In the genomic region with DNA sequence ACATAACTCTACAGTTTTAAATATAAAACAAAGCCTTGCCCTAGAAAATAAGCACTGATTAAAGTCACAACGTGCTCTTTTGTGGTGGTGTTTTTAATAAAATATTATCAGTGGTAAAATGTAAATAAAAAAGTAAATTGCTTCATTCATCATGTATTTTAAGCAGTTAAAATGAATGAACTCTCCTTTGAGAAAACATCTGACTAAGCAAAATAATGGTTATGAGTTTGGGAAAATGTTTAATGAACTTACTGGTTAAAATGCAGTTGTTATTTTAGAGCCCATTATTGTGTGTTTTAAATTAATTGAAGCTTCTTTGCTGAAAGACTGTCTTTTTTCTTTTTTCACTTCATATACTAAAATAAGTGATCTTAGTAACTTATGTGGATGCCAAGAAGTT, we compare ENCODE assay signal across 26 cellular contexts.
DNase-seq lines count a peak whose midpoint lies in the region; ATAC-seq, FAIRE-seq and TF ChIP-seq lines count a peak whose summit lies in the region.
"Had no signal": no experiment of that assay in that cellular context is flagged by ENCODE, and none has a peak within 500 bp of the region (broad histone marks: within the 10 kb centered on the region; RNA-seq: fewer than 3 reads in every experiment).

No MANE protein-coding gene starts in this region.

- H3K4me3 ChIP-seq in A549, result no peak overlapping the region
- no peak overlapping the region for H3K4me3 ChIP-seq in GM23248
- no peak overlapping the region for H3K4me3 ChIP-seq in IMR-90 (ENCODE audit: insufficient read depth, low read depth, low read length)
- H3K4me3 ChIP-seq: BLaER1 had no signal

- TF ChIP-seq CTCF in A549 (IDR thresholded peaks at IDR 0.05), result no peak
- no peak for TF ChIP-seq CTCF in IMR-90 (conservative IDR thresholded peaks at IDR 0.05; ENCODE audit: low read depth, low read length)

- no peaks in the 10 kb centered on the region for H3K9me2 ChIP-seq in GM23248 (ENCODE audit: insufficient read depth)

- H3K36me3 ChIP-seq in GM23248 (ENCODE audit: low read depth) (no peaks in the 10 kb centered on the region), IMR-90 (ENCODE audit: control insufficient read depth, insufficient read depth, low read length) (no peaks in the 10 kb centered on the region)
- H3K36me3 ChIP-seq: BE2C, BLaER1 had no signal

- WGBS in A549 (ENCODE audit: missing lambda C conversion rate), result 16% methylated on average over 1 of the region's 1 CpG
- 7 to 16% methylated on average over 1 of the region's 1 CpG for WGBS in GM23248 (ENCODE audit: low coverage in 1 of 2, low lambda C conversion rate in 2 of 2, missing lambda C conversion rate in 2 of 2), 2 experiments
- WGBS in IMR-90 (ENCODE audit: extremely low coverage in 2 of 2, insufficient read length in 1 of 2), 2 experiments, result no CpG with 5 or more reads among the region's 1 CpG

- FAIRE-seq in A204.1 (lab: Jason Lieb, UNC), result peak; percentile 25
- peak; percentile 13 for FAIRE-seq in A549 (lab: Jason Lieb, UNC)
- FAIRE-seq: GM12891, GM19239 had no signal

- H4K5ac ChIP-seq in IMR-90 (ENCODE audit: low read depth, low read length), result no peak overlapping the region

- H2BK120ac ChIP-seq in IMR-90 (ENCODE audit: low read depth, low read length), result no peak overlapping the region

- no peak overlapping the region for H3K18ac ChIP-seq in IMR-90 (ENCODE audit: low read depth, low read length)

- H3K27me3 ChIP-seq in GM23248 (replicated peaks; ENCODE audit: insufficient read depth) (no peaks in the 10 kb centered on the region), IMR-90 (ENCODE audit: control insufficient read depth, insufficient read depth, low read length) (no peaks in the 10 kb centered on the region)
- H3K27me3 ChIP-seq: BE2C, BLaER1 had no signal

- H3K9me3 ChIP-seq in A549 (no peaks in the 10 kb centered on the region), GM23248 (ENCODE audit: low read depth) (no peaks in the 10 kb centered on the region), IMR-90 (ENCODE audit: control insufficient read depth, insufficient read depth, low read length) (no peaks in the 10 kb centered on the region)
- H3K9me3 ChIP-seq: BE2C, BLaER1 had no signal

- TF ChIP-seq POLR2A in A549 (IDR thresholded peaks at IDR 0.05; ENCODE audit: low read length), result no peak
- no peak for TF ChIP-seq POLR2A in IMR-90 (IDR thresholded peaks at IDR 0.05; ENCODE audit: low read depth, low read length)

- TF ChIP-seq RAD21 in A549 (conservative IDR thresholded peaks at IDR 0.05 in 1 of 2, IDR thresholded peaks at IDR 0.05 in 1 of 2), result no peak
- no peak for TF ChIP-seq RAD21 in IMR-90 (IDR thresholded peaks at IDR 0.05; ENCODE audit: low read length)

- H3F3A ChIP-seq in GM23248 (ENCODE audit: insufficient read depth), result no peaks in the 10 kb centered on the region

- H2BK15ac ChIP-seq in IMR-90 (ENCODE audit: low read depth, low read length), result no peak overlapping the region

- no peak for TF ChIP-seq EP300 in A549 (IDR thresholded peaks at IDR 0.05)

- no peaks in the 10 kb centered on the region for H3K4me1 ChIP-seq in A549
- H3K4me1 ChIP-seq in GM23248 (ENCODE audit: insufficient read depth), result no peaks in the 10 kb centered on the region
- no peaks in the 10 kb centered on the region for H3K4me1 ChIP-seq in IMR-90 (ENCODE audit: control insufficient read depth, insufficient read depth, low read length)
- H3K4me1 ChIP-seq: BE2C, BLaER1 had no signal

- no peak overlapping the region for H3K56ac ChIP-seq in IMR-90 (ENCODE audit: extremely low read depth, insufficient read depth, low read length)

- no peak overlapping the region for H3K14ac ChIP-seq in IMR-90 (replicated peaks; ENCODE audit: low read depth, low read length)

- no peak overlapping the region for H4K91ac ChIP-seq in IMR-90 (ENCODE audit: insufficient read depth, low read depth, low read length)

- H2AK9ac ChIP-seq in IMR-90 (replicated peaks; ENCODE audit: low read depth, low read length, poor library complexity), result no peak overlapping the region

- intact Hi-C loops in IMR-90 (cut with micrococcal nuclease), result no loop called here

- ATAC-seq in A549, result no peak
- ATAC-seq in IMR-90 (ENCODE audit: low read depth), result no peak
- ATAC-seq in GM19397 (IDR thresholded peaks at IDR 0.05; ENCODE audit: unreplicated experiment), result no peak
- ATAC-seq in HG03139 (IDR thresholded peaks at IDR 0.05; ENCODE audit: unreplicated experiment), result no peak

- in situ Hi-C loops in GM23248 (cut with MboI) (no loop called here), IMR-90 (cut with MboI; ENCODE audit: low sequenced_read_pairs) (no loop called here)

- no peak overlapping the region for H2AK5ac ChIP-seq in IMR-90 (ENCODE audit: low read depth, low read length)

- BruUV-seq in IMR-90 (replicated peaks; lab: Mats Ljungman, UMichigan), result no TSS peak

- no peaks in the 10 kb centered on the region for H3K79me1 ChIP-seq in IMR-90 (ENCODE audit: low read depth in 1 of 2, low read length in 2 of 2)

- H3K9me1 ChIP-seq in IMR-90 (ENCODE audit: insufficient read depth, low read length), result no peaks in the 10 kb centered on the region

- H3K27ac ChIP-seq in A549, result no peak overlapping the region
- H3K27ac ChIP-seq in GM23248, result no peak overlapping the region
- H3K27ac ChIP-seq in IMR-90 (ENCODE audit: insufficient read depth, low read length), result no peak overlapping the region
- H3K27ac ChIP-seq: BLaER1 had no signal

- H2BK5ac ChIP-seq in IMR-90 (ENCODE audit: low read depth, low read length, poor library complexity, severe bottlenecking), result no peak overlapping the region

- no peaks in the 10 kb centered on the region for H3K79me2 ChIP-seq in GM23248 (ENCODE audit: insufficient read depth)

- POLR2A ChIA-PET in A549 (lab: Yijun Ruan, JAX), result no interaction called here
- POLR2A ChIA-PET in IMR-90 (lab: Charles Lee; ENCODE audit: unreplicated experiment), result no interaction called here

- H3K4ac ChIP-seq in IMR-90 (ENCODE audit: low read depth, low read length), result no peak overlapping the region

- H3K23ac ChIP-seq in IMR-90 (ENCODE audit: low read depth, low read length), result no peak overlapping the region

- H2AFZ ChIP-seq in GM23248, result peak overlapping the region; percentile 18
- H2AFZ ChIP-seq in IMR-90 (replicated peaks; ENCODE audit: low read length, poor library complexity), result no peak overlapping the region

- H4K20me1 ChIP-seq in GM23248 (ENCODE audit: insufficient read depth) (no peaks in the 10 kb centered on the region), IMR-90 (ENCODE audit: insufficient read depth, low read length) (no peaks in the 10 kb centered on the region)
- H4K20me1 ChIP-seq: BLaER1 had no signal

- H2BK20ac ChIP-seq in IMR-90 (ENCODE audit: low read depth, low read length), result no peak overlapping the region

- H3K4me2 ChIP-seq in A549 (no peak overlapping the region), GM23248 (ENCODE audit: unreplicated experiment) (no peak overlapping the region), IMR-90 (ENCODE audit: low read depth, low read length) (no peak overlapping the region)
- H3K4me2 ChIP-seq: BLaER1 had no signal

- CTCF ChIA-PET in A549 (lab: Yijun Ruan, JAX) (no interaction called here), IMR-90 (lab: Yijun Ruan, JAX) (no interaction called here)

- no peak for DNase-seq in A549 (ENCODE audit: low read depth in 1 of 2, low spot score in 1 of 2)
- no peak for DNase-seq in GM23248
- DNase-seq in IMR-90, result no peak
- DNase-seq in iPS-NIHi11 (ENCODE audit: low spot score), result no peak
- DNase-seq in RPMI8226, result no peak
- DNase-seq: 8988T; ACHN; BE2C; C1 segment of cervical spinal cord; CD4-positive, alpha-beta memory T cell; CD4-positive, CD25-positive, alpha-beta regulatory T cell; CD8-positive, alpha-beta memory T cell; COR-L47; DMS 273 treated with DMSO at 0.1 percent for 48 hours; DMS153; DMS53; DMS79; DND-41; EL; GF-D8 had no signal

- no peak overlapping the region for H3K9ac ChIP-seq in GM23248
- no peak overlapping the region for H3K9ac ChIP-seq in IMR-90 (ENCODE audit: low read depth, low read length)
- H3K9ac ChIP-seq: BLaER1 had no signal

- dilution Hi-C loops in IMR-90 (cut with HindIII; ENCODE audit: low sequenced_read_pairs, unreplicated experiment), result no loop called here

- H4K8ac ChIP-seq in IMR-90 (ENCODE audit: low read depth in 2 of 2, low read length in 2 of 2), result no peak overlapping the region

TF ChIP-seq in A549, 52 proteins besides CTCF, POLR2A, EP300 and RAD21:
- TF ChIP-seq, protein P1, sequence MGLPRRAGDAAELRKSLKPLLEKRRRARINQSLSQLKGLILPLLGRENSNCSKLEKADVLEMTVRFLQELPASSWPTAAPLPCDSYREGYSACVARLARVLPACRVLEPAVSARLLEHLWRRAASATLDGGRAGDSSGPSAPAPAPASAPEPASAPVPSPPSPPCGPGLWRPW (IDR thresholded peaks at IDR 0.05), result no peak
- no peak for TF ChIP-seq EHMT2 (IDR thresholded peaks at IDR 0.05; ENCODE audit: low read depth)
- TF ChIP-seq HOXA7 (CRISPR knock-in tag; IDR thresholded peaks at IDR 0.05), result no peak
- peak; percentile 72 for TF ChIP-seq MAFK (IDR thresholded peaks at IDR 0.05; ENCODE audit: partially characterized antibody)

TF ChIP-seq in IMR-90, 13 proteins besides CTCF, POLR2A, EP300 and RAD21:
- TF ChIP-seq MXI1 (IDR thresholded peaks at IDR 0.05; ENCODE audit: borderline replicate concordance, low read depth, low read length) (no peak), FOS (IDR thresholded peaks at IDR 0.05; ENCODE audit: low read depth, low read length) (no peak), MAZ (IDR thresholded peaks at IDR 0.05; ENCODE audit: borderline replicate concordance, low read depth, low read length) (no peak), MAFK (IDR thresholded peaks at IDR 0.05; ENCODE audit: low read depth, low read length) (peak; percentile 72), SMC3 (IDR thresholded peaks at IDR 0.05; ENCODE audit: low read depth, low read length) (no peak)
